In genomic region chr10:31708513-31708912, GRCh38 we compare ENCODE assay signal across 8 cellular contexts.
DNase-seq lines count a peak whose midpoint lies in the region; ATAC-seq and TF ChIP-seq lines count a peak whose summit lies in the region.

No MANE protein-coding gene starts in this region.

- peak overlapping the region; percentile 71 to 82 (median 74) for H3K27ac ChIP-seq in esophagus muscularis mucosa (replicated peaks in 1 of 4)
- peak overlapping the region; percentile 58 for H3K27ac ChIP-seq in urinary bladder (ENCODE audit: low read depth)
- H3K27ac ChIP-seq in PC-9 = no peak overlapping the region

- H4K20me1 ChIP-seq in PC-9 (ENCODE audit: insufficient read depth) = no peaks in the 10 kb centered on the region

- intact Hi-C loops in esophagus muscularis mucosa (cut with DNase I) (loop anchor here (5.0 kb wide), 1 partner anchor 49 kb away; no protein-coding TSS in a partner anchor), PC-9 (cut with micrococcal nuclease; ENCODE audit: unreplicated experiment) (no loop called here)

- no peak overlapping the region for H3K4me3 Mint-ChIP-seq in activated naive CD8-positive, alpha-beta T cell
- no peak overlapping the region for H3K4me3 Mint-ChIP-seq in activated naive CD8-positive, alpha-beta T cell treated with anti-CD3 and anti-CD28 coated beads for 36 hours
- H3K4me3 Mint-ChIP-seq in neural crest cell = peak overlapping the region; percentile 71

- H3K36me3 Mint-ChIP-seq in activated naive CD8-positive, alpha-beta T cell = peaks cover 22% of the 10 kb centered on the region
- H3K36me3 Mint-ChIP-seq in activated naive CD8-positive, alpha-beta T cell treated with anti-CD3 and anti-CD28 coated beads for 36 hours = peaks cover 5% of the 10 kb centered on the region
- H3K36me3 Mint-ChIP-seq in neural crest cell (ENCODE audit: low read depth) = peaks cover 34% of the 10 kb centered on the region

- whole genome bisulfite sequencing in esophagus muscularis mucosa = 54% methylated on average over 9 of the region's 9 CpGs
- 45% methylated on average over 9 of the region's 9 CpGs for WGBS in urinary bladder

- peaks cover 19% of the 10 kb centered on the region for H3K9me3 Mint-ChIP-seq in activated naive CD8-positive, alpha-beta T cell (ENCODE audit: low read depth)
- H3K9me3 Mint-ChIP-seq in activated naive CD8-positive, alpha-beta T cell treated with anti-CD3 and anti-CD28 coated beads for 36 hours = peaks cover 25% of the 10 kb centered on the region
- H3K9me3 Mint-ChIP-seq in neural crest cell = peaks cover 14% of the 10 kb centered on the region

- no peak overlapping the region for H3K4me3 ChIP-seq in esophagus muscularis mucosa
- H3K4me3 ChIP-seq in urinary bladder (ENCODE audit: low read depth, low read length) = no peak overlapping the region
- H3K4me3 ChIP-seq in PC-9 = no peak overlapping the region

- DNase-seq in activated naive CD8-positive, alpha-beta T cell treated with anti-CD3 and anti-CD28 coated beads for 36 hours = no peak
- no peak for DNase-seq in esophagus muscularis mucosa (ENCODE audit: extremely low spot score)
- DNase-seq in neural crest cell (ENCODE audit: low read depth, low spot score) = no peak
- DNase-seq in GM10266 (ENCODE audit: extremely low spot score) = no peak
- DNase-seq in PC-9 = no peak

- H3K27ac Mint-ChIP-seq in activated naive CD8-positive, alpha-beta T cell = peak overlapping the region; percentile 22
- H3K27ac Mint-ChIP-seq in activated naive CD8-positive, alpha-beta T cell treated with anti-CD3 and anti-CD28 coated beads for 36 hours = no peak overlapping the region
- H3K27ac Mint-ChIP-seq in neural crest cell (ENCODE audit: unreplicated experiment) = peak overlapping the region; percentile 98

- TF ChIP-seq CTCF in esophagus muscularis mucosa (IDR thresholded peaks at IDR 0.05) (no peak), neural crest cell (conservative IDR thresholded peaks at IDR 0.05) (no peak), GM10266 (IDR thresholded peaks at IDR 0.05; ENCODE audit: control insufficient read depth, insufficient read depth, low read depth, missing control alignments) (no peak), PC-9 (conservative IDR thresholded peaks at IDR 0.05) (no peak)

- no peak for TF ChIP-seq POLR2A in esophagus muscularis mucosa (IDR thresholded peaks at IDR 0.05; ENCODE audit: low read depth)

- POLR2A ChIA-PET in PC-9 (lab: Charles Lee; ENCODE audit: unreplicated experiment) = no interaction called here

- ATAC-seq in GM18520 (IDR thresholded peaks at IDR 0.05; ENCODE audit: unreplicated experiment) = no peak

- H3K9me3 ChIP-seq in esophagus muscularis mucosa (peaks cover 0 to 28% (median 24%) of the 10 kb centered on the region in 4 donors), PC-9 (ENCODE audit: insufficient read depth, low read depth) (peaks cover 6% of the 10 kb centered on the region)

- H3K4me1 ChIP-seq in esophagus muscularis mucosa = peaks cover 39 to 47% (median 44%) of the 10 kb centered on the region in 4 donors
- H3K4me1 ChIP-seq in urinary bladder (ENCODE audit: insufficient read depth) = peaks cover 2% of the 10 kb centered on the region
- H3K4me1 ChIP-seq in PC-9 (replicated peaks; ENCODE audit: insufficient read depth) = no peaks in the 10 kb centered on the region

- no peak overlapping the region for H3K4me2 ChIP-seq in PC-9

- H3K27me3 Mint-ChIP-seq in activated naive CD8-positive, alpha-beta T cell = no peaks in the 10 kb centered on the region
- H3K27me3 Mint-ChIP-seq in activated naive CD8-positive, alpha-beta T cell treated with anti-CD3 and anti-CD28 coated beads for 36 hours = no peaks in the 10 kb centered on the region
- no peaks in the 10 kb centered on the region for H3K27me3 Mint-ChIP-seq in neural crest cell (ENCODE audit: low read depth)

- no peaks in the 10 kb centered on the region for H3F3A ChIP-seq in PC-9 (ENCODE audit: insufficient read depth, low read depth)

- H3K27me3 ChIP-seq in esophagus muscularis mucosa (no peaks in the 10 kb centered on the region), PC-9 (ENCODE audit: insufficient read depth, low read depth) (no peaks in the 10 kb centered on the region)

- H3K79me2 ChIP-seq in PC-9 (ENCODE audit: low read depth) = no peaks in the 10 kb centered on the region

- CTCF ChIA-PET in PC-9 (lab: Charles Lee) = interaction anchor here (0.9 kb wide), 1 partner anchor 11 kb away, joined by 3 read pairs; no protein-coding TSS in a partner anchor

- H2AFZ ChIP-seq in PC-9 = no peak overlapping the region

- no peaks in the 10 kb centered on the region for H3K36me3 ChIP-seq in esophagus muscularis mucosa
- H3K36me3 ChIP-seq in urinary bladder (ENCODE audit: insufficient read depth) = no peaks in the 10 kb centered on the region
- no peaks in the 10 kb centered on the region for H3K36me3 ChIP-seq in PC-9 (ENCODE audit: low read depth)

- peaks cover 18% of the 10 kb centered on the region for H3K4me1 Mint-ChIP-seq in activated naive CD8-positive, alpha-beta T cell (ENCODE audit: low read depth)
- peaks cover 16% of the 10 kb centered on the region for H3K4me1 Mint-ChIP-seq in activated naive CD8-positive, alpha-beta T cell treated with anti-CD3 and anti-CD28 coated beads for 36 hours
- H3K4me1 Mint-ChIP-seq in neural crest cell = peaks cover 52% of the 10 kb centered on the region

- no peak for TF ChIP-seq EP300 in esophagus muscularis mucosa (IDR thresholded peaks at IDR 0.05)

- no peaks in the 10 kb centered on the region for H3K9me2 ChIP-seq in PC-9 (ENCODE audit: insufficient read depth)

- no TSS peak for BruUV-seq in PC-9 (replicated peaks; lab: Mats Ljungman, UMichigan)
